Comparison of ENCODE assay signal across 1 cellular context in the genomic region with DNA sequence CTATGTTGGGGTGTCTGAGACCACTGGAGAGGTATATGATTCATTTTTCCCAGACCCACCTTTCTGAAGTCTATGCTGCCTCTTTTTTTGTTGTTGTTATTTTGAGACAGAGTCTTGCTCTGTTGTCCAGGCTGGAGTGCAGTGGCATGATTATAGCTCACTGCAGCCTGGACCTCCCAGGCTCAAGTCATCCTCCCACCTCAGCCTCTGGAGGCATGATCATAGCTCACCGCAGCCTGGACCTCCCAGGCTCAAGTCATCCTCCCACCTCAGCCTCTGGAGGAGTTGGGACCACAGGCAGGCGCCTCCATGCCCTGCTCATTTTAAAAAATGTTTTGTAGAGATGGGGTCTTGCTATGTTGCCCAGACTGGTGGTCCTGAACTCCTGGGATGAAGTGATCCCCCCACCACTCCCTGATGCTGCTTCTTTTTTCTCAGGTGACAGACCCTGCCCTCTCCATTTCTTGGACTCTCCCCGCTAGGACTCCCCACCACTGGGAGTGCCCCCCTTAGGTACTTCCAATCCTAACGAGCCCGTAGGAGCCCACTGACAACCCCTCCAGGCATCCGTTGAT.
TF ChIP-seq lines count a peak whose summit lies in the region.

No MANE protein-coding gene starts in this region.

TF ChIP-seq in GM23338, 12 proteins besides CTCF, POLR2A, EP300 and RAD21 (continued from another document):
- TF ChIP-seq, protein P1, sequence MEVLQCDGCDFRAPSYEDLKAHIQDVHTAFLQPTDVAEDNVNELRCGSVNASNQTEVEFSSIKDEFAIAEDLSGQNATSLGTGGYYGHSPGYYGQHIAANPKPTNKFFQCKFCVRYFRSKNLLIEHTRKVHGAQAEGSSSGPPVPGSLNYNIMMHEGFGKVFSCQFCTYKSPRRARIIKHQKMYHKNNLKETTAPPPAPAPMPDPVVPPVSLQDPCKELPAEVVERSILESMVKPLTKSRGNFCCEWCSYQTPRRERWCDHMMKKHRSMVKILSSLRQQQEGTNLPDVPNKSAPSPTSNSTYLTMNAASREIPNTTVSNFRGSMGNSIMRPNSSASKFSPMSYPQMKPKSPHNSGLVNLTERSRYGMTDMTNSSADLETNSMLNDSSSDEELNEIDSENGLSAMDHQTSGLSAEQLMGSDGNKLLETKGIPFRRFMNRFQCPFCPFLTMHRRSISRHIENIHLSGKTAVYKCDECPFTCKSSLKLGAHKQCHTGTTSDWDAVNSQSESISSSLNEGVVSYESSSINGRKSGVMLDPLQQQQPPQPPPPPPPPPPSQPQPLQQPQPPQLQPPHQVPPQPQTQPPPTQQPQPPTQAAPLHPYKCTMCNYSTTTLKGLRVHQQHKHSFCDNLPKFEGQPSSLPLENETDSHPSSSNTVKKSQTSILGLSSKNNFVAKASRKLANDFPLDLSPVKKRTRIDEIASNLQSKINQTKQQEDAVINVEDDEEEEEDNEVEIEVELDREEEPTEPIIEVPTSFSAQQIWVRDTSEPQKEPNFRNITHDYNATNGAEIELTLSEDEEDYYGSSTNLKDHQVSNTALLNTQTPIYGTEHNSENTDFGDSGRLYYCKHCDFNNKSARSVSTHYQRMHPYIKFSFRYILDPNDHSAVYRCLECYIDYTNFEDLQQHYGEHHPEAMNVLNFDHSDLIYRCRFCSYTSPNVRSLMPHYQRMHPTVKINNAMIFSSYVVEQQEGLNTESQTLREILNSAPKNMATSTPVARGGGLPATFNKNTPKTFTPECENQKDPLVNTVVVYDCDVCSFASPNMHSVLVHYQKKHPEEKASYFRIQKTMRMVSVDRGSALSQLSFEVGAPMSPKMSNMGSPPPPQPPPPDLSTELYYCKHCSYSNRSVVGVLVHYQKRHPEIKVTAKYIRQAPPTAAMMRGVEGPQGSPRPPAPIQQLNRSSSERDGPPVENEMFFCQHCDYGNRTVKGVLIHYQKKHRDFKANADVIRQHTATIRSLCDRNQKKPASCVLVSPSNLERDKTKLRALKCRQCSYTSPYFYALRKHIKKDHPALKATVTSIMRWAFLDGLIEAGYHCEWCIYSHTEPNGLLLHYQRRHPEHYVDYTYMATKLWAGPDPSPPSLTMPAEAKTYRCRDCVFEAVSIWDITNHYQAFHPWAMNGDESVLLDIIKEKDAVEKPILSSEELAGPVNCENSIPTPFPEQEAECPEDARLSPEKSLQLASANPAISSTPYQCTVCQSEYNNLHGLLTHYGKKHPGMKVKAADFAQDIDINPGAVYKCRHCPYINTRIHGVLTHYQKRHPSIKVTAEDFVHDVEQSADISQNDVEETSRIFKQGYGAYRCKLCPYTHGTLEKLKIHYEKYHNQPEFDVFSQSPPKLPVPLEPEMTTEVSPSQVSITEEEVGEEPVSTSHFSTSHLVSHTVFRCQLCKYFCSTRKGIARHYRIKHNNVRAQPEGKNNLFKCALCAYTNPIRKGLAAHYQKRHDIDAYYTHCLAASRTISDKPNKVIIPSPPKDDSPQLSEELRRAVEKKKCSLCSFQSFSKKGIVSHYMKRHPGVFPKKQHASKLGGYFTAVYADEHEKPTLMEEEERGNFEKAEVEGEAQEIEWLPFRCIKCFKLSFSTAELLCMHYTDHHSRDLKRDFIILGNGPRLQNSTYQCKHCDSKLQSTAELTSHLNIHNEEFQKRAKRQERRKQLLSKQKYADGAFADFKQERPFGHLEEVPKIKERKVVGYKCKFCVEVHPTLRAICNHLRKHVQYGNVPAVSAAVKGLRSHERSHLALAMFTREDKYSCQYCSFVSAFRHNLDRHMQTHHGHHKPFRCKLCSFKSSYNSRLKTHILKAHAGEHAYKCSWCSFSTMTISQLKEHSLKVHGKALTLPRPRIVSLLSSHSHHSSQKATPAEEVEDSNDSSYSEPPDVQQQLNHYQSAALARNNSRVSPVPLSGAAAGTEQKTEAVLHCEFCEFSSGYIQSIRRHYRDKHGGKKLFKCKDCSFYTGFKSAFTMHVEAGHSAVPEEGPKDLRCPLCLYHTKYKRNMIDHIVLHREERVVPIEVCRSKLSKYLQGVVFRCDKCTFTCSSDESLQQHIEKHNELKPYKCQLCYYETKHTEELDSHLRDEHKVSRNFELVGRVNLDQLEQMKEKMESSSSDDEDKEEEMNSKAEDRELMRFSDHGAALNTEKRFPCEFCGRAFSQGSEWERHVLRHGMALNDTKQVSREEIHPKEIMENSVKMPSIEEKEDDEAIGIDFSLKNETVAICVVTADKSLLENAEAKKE (CRISPR knock-in tag; IDR thresholded peaks at IDR 0.05), result no peak
- no peak for TF ChIP-seq NANOG (IDR thresholded peaks at IDR 0.05; ENCODE audit: borderline replicate concordance)
- TF ChIP-seq CREB1 (CRISPR knock-in tag; IDR thresholded peaks at IDR 0.05; ENCODE audit: low read depth), result no peak
- no peak for TF ChIP-seq EZH2 (IDR thresholded peaks at IDR 0.05; ENCODE audit: low read depth, unreplicated experiment)
- no peak for TF ChIP-seq JUNB (IDR thresholded peaks at IDR 0.05; ENCODE audit: unreplicated experiment)
- TF ChIP-seq, protein P2, sequence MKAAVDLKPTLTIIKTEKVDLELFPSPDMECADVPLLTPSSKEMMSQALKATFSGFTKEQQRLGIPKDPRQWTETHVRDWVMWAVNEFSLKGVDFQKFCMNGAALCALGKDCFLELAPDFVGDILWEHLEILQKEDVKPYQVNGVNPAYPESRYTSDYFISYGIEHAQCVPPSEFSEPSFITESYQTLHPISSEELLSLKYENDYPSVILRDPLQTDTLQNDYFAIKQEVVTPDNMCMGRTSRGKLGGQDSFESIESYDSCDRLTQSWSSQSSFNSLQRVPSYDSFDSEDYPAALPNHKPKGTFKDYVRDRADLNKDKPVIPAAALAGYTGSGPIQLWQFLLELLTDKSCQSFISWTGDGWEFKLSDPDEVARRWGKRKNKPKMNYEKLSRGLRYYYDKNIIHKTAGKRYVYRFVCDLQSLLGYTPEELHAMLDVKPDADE (IDR thresholded peaks at IDR 0.05), result no peak
